ENCODE assay signal across 17 cellular contexts in genomic region chr4:151530230-151530629, GRCh38.
"Had no signal": no experiment of that assay in that cellular context is flagged by ENCODE, and none has a peak within 500 bp of the region (broad histone marks: within the 10 kb centered on the region; RNA-seq: fewer than 3 reads in every experiment).

No MANE protein-coding gene starts in this region.

- DNase-seq: activated CD4-positive, alpha-beta T cell treated with anti-CD3 and anti-CD28 coated beads for 4 hours; activated CD8-positive, alpha-beta memory T cell treated with anti-CD3 and anti-CD28 coated beads, Interleukin-2, amount 50 U/mL, for 4 hours; activated CD8-positive, alpha-beta T cell treated with anti-CD3 and anti-CD28 coated beads for 36 hours; activated gamma-delta T cell treated with Interleukin-2 at 50 U/mL for 16 hours; activated naive CD8-positive, alpha-beta T cell treated with anti-CD3 and anti-CD28 coated beads, Interleukin-2, amount 10 ng/mL, durations not matched to agents 7 days and 5 days; activated T-cell treated with anti-CD3 and anti-CD28 coated beads, Interleukin-2, amount 50 U/mL, for 72 hours; central memory CD4-positive, alpha-beta T cell; cortex of kidney; effector CD8-positive, alpha-beta T cell; immature natural killer cell; left colon; natural killer cell; occipital lobe; sigmoid colon; stimulated activated CD4-positive, alpha-beta T cell treated with anti-CD3 and anti-CD28 coated beads, Interleukin-4, amount 100 ng/mL, for 24 hours; testis had no signal

- ATAC-seq: activated CD8-positive, alpha-beta T cell treated with anti-CD3 and anti-CD28 coated beads for 36 hours; left colon; natural killer cell had no signal

- H3K4me3 ChIP-seq: ascending aorta, sigmoid colon, testis had no signal
